ENCODE assay signal across 1 cellular context in the genomic region with DNA sequence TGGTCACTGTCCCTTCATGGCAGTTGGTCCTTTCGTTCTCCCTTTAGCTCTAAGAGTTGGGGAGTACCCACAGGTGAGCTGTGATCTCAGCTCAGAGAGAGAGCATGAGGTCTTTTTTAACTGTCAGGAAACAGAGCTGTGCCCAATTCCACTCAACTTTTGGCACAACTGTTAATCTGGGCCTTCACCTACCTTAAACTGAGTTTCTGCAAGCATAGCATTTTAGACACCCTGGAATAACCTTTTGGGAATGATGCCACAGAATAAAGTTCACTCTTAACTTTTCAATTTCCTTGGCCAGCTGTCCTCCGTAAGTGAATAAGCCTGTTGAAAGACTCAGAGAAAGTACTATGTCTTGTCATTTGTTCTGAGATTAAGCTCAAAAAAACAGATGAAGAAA.
A peak's percentile ranks its signal among the peaks of the same experiment; 100 is the strongest.
TF ChIP-seq lines count a peak whose summit lies in the region.

No MANE protein-coding gene starts in this region.

TF ChIP-seq in K562, 482 proteins besides CTCF, POLR2A, EP300 and RAD21:
- TF ChIP-seq MAFG (tag; conservative IDR thresholded peaks at IDR 0.05) (0 out of 2 replicates have a peak, but pooled peaks have one; percentile 12), ZNF316 (IDR thresholded peaks at IDR 0.05) (peak; percentile 47; the same call in 1 of the 2 replicates), XRCC3 (IDR thresholded peaks at IDR 0.05) (no peak)
